ENCODE assay signal across 21 cellular contexts in genomic region chr16:9798474-9798873, GRCh38.
"Had no signal": no experiment of that assay in that cellular context is flagged by ENCODE, and none has a peak within 500 bp of the region (broad histone marks: within the 10 kb centered on the region; RNA-seq: fewer than 3 reads in every experiment).

No MANE protein-coding gene starts in this region.

- H3K9me3 ChIP-seq: testis, vagina had no signal

- H3K36me3 Mint-ChIP-seq: brain, natural killer cell had no signal

- H3K4me1 ChIP-seq: foreskin keratinocyte, spleen, testis, vagina had no signal

- H3K4me3 ChIP-seq: spleen, testis, vagina had no signal

- H3K27ac ChIP-seq: foreskin keratinocyte, spleen, testis, vagina had no signal

- H3K9me3 Mint-ChIP-seq: activated CD8-positive, alpha-beta T cell treated with anti-CD3 and anti-CD28 coated beads for 36 hours; dendritic cell treated with granulocyte-macrophage colony-stimulating factor and Interleukin-4, amounts not matched to agents 40 ng/mL and 50 ng/mL, for 4 days had no signal

- H3K27me3 Mint-ChIP-seq: activated CD8-positive, alpha-beta T cell treated with anti-CD3 and anti-CD28 coated beads for 36 hours; dendritic cell treated with granulocyte-macrophage colony-stimulating factor and Interleukin-4, amounts not matched to agents 40 ng/mL and 50 ng/mL, for 4 days had no signal

- ATAC-seq: activated CD8-positive, alpha-beta T cell treated with anti-CD3 and anti-CD28 coated beads for 36 hours; foreskin keratinocyte; natural killer cell had no signal

- H3K27ac Mint-ChIP-seq: activated CD8-positive, alpha-beta T cell treated with anti-CD3 and anti-CD28 coated beads for 36 hours; activated T-helper 1 cell treated with anti-CD3 and anti-CD28 coated beads, Interleukin-12 subunit alpha, Interleukin-12 subunit beta, Interleukin-2, Interleukin-4 antibody, amounts not matched to agents 30 ng/mL and 10 ng/mL and 1 ng/mL, durations not matched to agents 14 hours and 24 hours and 36 hours; brain; dendritic cell treated with granulocyte-macrophage colony-stimulating factor and Interleukin-4, amounts not matched to agents 40 ng/mL and 50 ng/mL, for 4 days; natural killer cell had no signal

- H3K4me3 Mint-ChIP-seq: activated CD8-positive, alpha-beta T cell treated with anti-CD3 and anti-CD28 coated beads for 36 hours; activated T-helper 1 cell treated with anti-CD3 and anti-CD28 coated beads, Interleukin-12 subunit alpha, Interleukin-12 subunit beta, Interleukin-2, Interleukin-4 antibody, amounts not matched to agents 30 ng/mL and 10 ng/mL and 1 ng/mL, durations not matched to agents 14 hours and 24 hours and 36 hours; brain; dendritic cell treated with granulocyte-macrophage colony-stimulating factor and Interleukin-4, amounts not matched to agents 40 ng/mL and 50 ng/mL, for 4 days; natural killer cell had no signal

- H3K4me1 Mint-ChIP-seq: brain, natural killer cell had no signal

- H3K36me3 ChIP-seq: spleen, vagina had no signal

- H3K27me3 ChIP-seq: foreskin keratinocyte, spleen, testis, vagina had no signal

- DNase-seq: activated CD4-positive, alpha-beta T cell treated with anti-CD3 and anti-CD28 coated beads for 4 hours; activated CD4-positive, CD25-positive, alpha-beta regulatory T cell; activated CD8-positive, alpha-beta T cell treated with anti-CD3 and anti-CD28 coated beads for 36 hours; activated gamma-delta T cell; activated naive CD4-positive, alpha-beta T cell treated with anti-CD3 and anti-CD28 coated beads, Interleukin-2, amount 50 U/mL, for 16 hours; aorta; effector CD4-positive, alpha-beta T cell; foreskin keratinocyte; hippocampal formation; kidney glomerular epithelial cell; midbrain; natural killer cell; spleen; stimulated activated CD4-positive, alpha-beta T cell treated with anti-CD3 and anti-CD28 coated beads, Interleukin-4, amount 100 ng/mL, for 1 hour; stimulated activated naive CD4-positive, alpha-beta T cell; testis; trophoblast cell had no signal
